ENCODE assay signal across 1 cellular context in genomic region chr6:4134841-4135664, GRCh38.
TF ChIP-seq lines count a peak whose summit lies in the region.

Gene ECI2, minus strand, starts transcription at chr6:4135575. Its CDS starts 15 bp downstream, at chr6:4135560.

TF ChIP-seq in K562, 482 proteins besides CTCF, POLR2A, EP300 and RAD21 (continued from another document and continues in another):
- TF ChIP-seq ERF (CRISPR knock-in tag; IDR thresholded peaks at IDR 0.05) (peak; percentile 79; the same call in 1 of the 2 replicates), IRF1 (CRISPR knock-in tag; IDR thresholded peaks at IDR 0.05; ENCODE audit: borderline replicate concordance) (0 out of 2 replicates have a peak, but pooled peaks have one; percentile 21), FOXP4 (CRISPR knock-in tag; IDR thresholded peaks at IDR 0.05; ENCODE audit: borderline replicate concordance) (peak; percentile 93; the same call in 1 of the 2 replicates), TAF7 (tag; IDR thresholded peaks at IDR 0.05) (peak; percentile 84), CREB3L1 (IDR thresholded peaks at IDR 0.05; ENCODE audit: borderline replicate concordance, low read depth) (peak; percentile 85; the same call in 1 of the 2 replicates), RNF2 (IDR thresholded peaks at IDR 0.05) (peak; percentile 67), ZBTB2 (IDR thresholded peaks at IDR 0.05) (0 out of 2 replicates have a peak, but pooled peaks have one; percentile 35), MIER1 (IDR thresholded peaks at IDR 0.05; ENCODE audit: low read depth) (peak; percentile 27; the same call in 1 of the 2 replicates), ARID1B (IDR thresholded peaks at IDR 0.05) (peak; percentile 38; the same call in 1 of the 2 replicates), BMI1 (IDR thresholded peaks at IDR 0.05; ENCODE audit: low read length) (no peak), ZNF445 (CRISPR knock-in tag; IDR thresholded peaks at IDR 0.05; ENCODE audit: low read depth) (no peak), E2F3 (CRISPR knock-in tag; IDR thresholded peaks at IDR 0.05) (peak; percentile 80; the same call in 1 of the 2 replicates), ID3 (CRISPR knock-in tag; IDR thresholded peaks at IDR 0.05) (no peak), ID3 (tag; IDR thresholded peaks at IDR 0.05) (peak; percentile 59; the same call in 1 of the 2 replicates), ZBTB9 (CRISPR knock-in tag; IDR thresholded peaks at IDR 0.05) (peak; percentile 83; the same call in 1 of the 2 replicates), HCFC1 (IDR thresholded peaks at IDR 0.05; ENCODE audit: low read depth, low read length) (0 out of 2 replicates have a peak, but pooled peaks have one; percentile 18), RBBP5 (IDR thresholded peaks at IDR 0.05; ENCODE audit: borderline replicate concordance, insufficient read depth, low read length, poor library complexity, severe bottlenecking) (peak; percentile 96), NONO (IDR thresholded peaks at IDR 0.05; ENCODE audit: low read depth in 2 of 2, low read length in 1 of 2) (peak in 1 of 2 experiments; percentile 42; a peak in 1 of 4 replicates), ZNF280B (CRISPR knock-in tag; IDR thresholded peaks at IDR 0.05) (no peak), CTBP1 (IDR thresholded peaks at IDR 0.05; ENCODE audit: borderline replicate concordance) (peak; percentile 92), TFAM (CRISPR knock-in tag; conservative IDR thresholded peaks at IDR 0.05) (no peak), TCF7 (IDR thresholded peaks at IDR 0.05; ENCODE audit: borderline replicate concordance) (0 out of 2 replicates have a peak, but pooled peaks have one; percentile 58), PHF20 (IDR thresholded peaks at IDR 0.05; ENCODE audit: partially characterized antibody) (peak; percentile 52), NR4A1 (CRISPR knock-in tag; IDR thresholded peaks at IDR 0.05) (no peak), NR4A1 (tag; IDR thresholded peaks at IDR 0.05) (peak; percentile 40; the same call in 1 of the 2 replicates), MAZ (CRISPR knock-in tag; conservative IDR thresholded peaks at IDR 0.05 in 1 of 2, IDR thresholded peaks at IDR 0.05 in 1 of 2) (peak; percentile 62 to 86), PML (IDR thresholded peaks at IDR 0.05; ENCODE audit: low read length) (peak; percentile 63), SREBF1 (IDR thresholded peaks at IDR 0.05; ENCODE audit: borderline replicate concordance, low read depth, low read length) (no peak), TRIM28 (IDR thresholded peaks at IDR 0.05) (no peak; the same call in 1 of the 2 replicates), HNRNPH1 (optimal IDR thresholded peaks at IDR 0.05; ENCODE audit: low read depth, low read length) (no peak), HBP1 (CRISPR knock-in tag; IDR thresholded peaks at IDR 0.05) (peak; percentile 66; the same call in 1 of the 2 replicates), ZNF609 (CRISPR knock-in tag; IDR thresholded peaks at IDR 0.05; ENCODE audit: borderline replicate concordance) (0 out of 2 replicates have a peak, but pooled peaks have one; percentile 48), ZBTB43 (CRISPR knock-in tag; IDR thresholded peaks at IDR 0.05) (peak; percentile 91), CCNT2 (IDR thresholded peaks at IDR 0.05; ENCODE audit: borderline replicate concordance, extremely low read depth, insufficient read length, low read depth, low read length) (peak; percentile 67), GABPA (tag; conservative IDR thresholded peaks at IDR 0.05; ENCODE audit: low read depth) (peak; percentile 40; the same call in 1 of the 2 replicates), ZNF589 (CRISPR knock-in tag; IDR thresholded peaks at IDR 0.05; ENCODE audit: low read depth) (no peak), KDM5B (IDR thresholded peaks at IDR 0.05; ENCODE audit: insufficient replicate concordance, low read depth, low read length) (peak; percentile 86), ZNF124 (CRISPR knock-in tag; IDR thresholded peaks at IDR 0.05) (no peak), L3MBTL2 (IDR thresholded peaks at IDR 0.05) (peak; percentile 87), ETV5 (CRISPR knock-in tag; IDR thresholded peaks at IDR 0.05; ENCODE audit: low read depth) (peak; percentile 72), CC2D1A (IDR thresholded peaks at IDR 0.05) (no peak), YY1 (IDR thresholded peaks at IDR 0.05; ENCODE audit: borderline replicate concordance in 1 of 3, control insufficient read depth in 1 of 3, extremely low read depth in 1 of 3, insufficient read depth in 3 of 3, insufficient read length in 1 of 3, insufficient replicate concordance in 2 of 3, low read depth in 1 of 3, low read length in 2 of 3) (peak; percentile 31 to 86 (median 83)), ZNF57 (CRISPR knock-in tag; IDR thresholded peaks at IDR 0.05) (no peak), KAT7 (CRISPR knock-in tag; IDR thresholded peaks at IDR 0.05; ENCODE audit: borderline replicate concordance) (no peak), DMBX1 (CRISPR knock-in tag; IDR thresholded peaks at IDR 0.05; ENCODE audit: borderline replicate concordance) (peak; percentile 23; the same call in 1 of the 2 replicates), ZBTB7A (IDR thresholded peaks at IDR 0.05; ENCODE audit: borderline replicate concordance, control insufficient read depth, low read depth, low read length) (peak; percentile 35; the same call in 1 of the 2 replicates), ETS2 (tag; IDR thresholded peaks at IDR 0.05; ENCODE audit: borderline replicate concordance, poor library complexity, severe bottlenecking) (no peak), NELFE (IDR thresholded peaks at IDR 0.05; ENCODE audit: insufficient read depth, insufficient read length) (no peak)
